Comparison of ENCODE assay signal across 10 cellular contexts in the genomic region with DNA sequence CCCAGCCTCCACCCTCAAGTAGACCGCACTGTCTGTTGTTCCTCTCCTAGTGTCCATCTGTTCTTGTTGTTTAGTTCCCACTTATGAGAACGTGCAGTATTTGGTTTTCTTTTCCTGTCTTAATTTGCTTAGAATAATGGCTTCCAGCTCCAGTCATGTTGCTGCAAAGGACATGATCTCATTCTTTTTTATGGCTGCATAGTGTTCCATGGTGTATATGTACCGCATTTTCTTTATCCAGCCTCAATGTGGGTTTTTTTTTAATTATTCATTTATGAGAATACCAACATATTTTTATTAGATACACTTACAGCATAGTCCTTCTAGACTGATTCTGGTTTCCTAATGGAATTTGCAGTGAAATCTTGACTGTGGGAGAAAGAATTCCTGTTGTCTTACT. TPM values are rescaled to one million over a fixed set of nuclear protein-coding genes. Genes with fewer than 3 reads are reported as not detected.
DNase-seq lines count a peak whose midpoint lies in the region; ATAC-seq and TF ChIP-seq lines count a peak whose summit lies in the region.
"Had no signal": no experiment of that assay in that cellular context is flagged by ENCODE, and none has a peak within 500 bp of the region (broad histone marks: within the 10 kb centered on the region; RNA-seq: fewer than 3 reads in every experiment).

No MANE protein-coding gene starts in this region.

- POLR2A ChIA-PET in HEK293 (lab: Yijun Ruan, JAX) = no interaction called here

- no peak for TF ChIP-seq CTCF in HEK293 (tag by site-specific recombination; IDR thresholded peaks at IDR 0.05)
- TF ChIP-seq CTCF in mesothelial cell of epicardium (IDR thresholded peaks at IDR 0.05; ENCODE audit: unreplicated experiment) = no peak

- H3K27ac Mint-ChIP-seq in CD4-positive, CD25-positive, alpha-beta regulatory T cell = peak overlapping the region in 2 of 3 donors; percentile 66 to 93
- H3K27ac Mint-ChIP-seq in activated T-helper 1 cell treated with anti-CD3 and anti-CD28 coated beads, Interleukin-12 subunit alpha, Interleukin-12 subunit beta, Interleukin-2, Interleukin-4 antibody, amounts not matched to agents 30 ng/mL and 10 ng/mL and 1 ng/mL, durations not matched to agents 14 hours and 24 hours and 36 hours = peak overlapping the region; percentile 81
- peak overlapping the region; percentile 53 for H3K27ac Mint-ChIP-seq in mesothelial cell of epicardium

- H3K4me1 Mint-ChIP-seq in CD4-positive, CD25-positive, alpha-beta regulatory T cell = peaks cover 15 to 66% (median 35%) of the 10 kb centered on the region in 4 donors
- H3K4me1 Mint-ChIP-seq in activated T-helper 1 cell treated with anti-CD3 and anti-CD28 coated beads, Interleukin-12 subunit alpha, Interleukin-12 subunit beta, Interleukin-2, Interleukin-4 antibody, amounts not matched to agents 30 ng/mL and 10 ng/mL and 1 ng/mL, durations not matched to agents 14 hours and 24 hours and 36 hours (ENCODE audit: low read depth) = peaks cover 47% of the 10 kb centered on the region
- peaks cover 23% of the 10 kb centered on the region for H3K4me1 Mint-ChIP-seq in mesothelial cell of epicardium

- DNase-seq in CD4-positive, CD25-positive, alpha-beta regulatory T cell = no peak
- no peak for DNase-seq in activated T-helper 1 cell treated with anti-CD3 and anti-CD28 coated beads, Interleukin-12 subunit alpha, Interleukin-12 subunit beta, Interleukin-2, Interleukin-4 antibody, amounts not matched to agents 30 ng/mL and 10 ng/mL and 1 ng/mL, durations not matched to agents 14 hours and 24 hours and 36 hours (ENCODE audit: low spot score)
- DNase-seq in mesothelial cell of epicardium (ENCODE audit: low spot score in 2 of 2, unreplicated experiment in 2 of 2) = no peak
- DNase-seq in occipital lobe (lab: John Stamatoyannopoulos, UW) = no peak
- DNase-seq: activated gamma-delta T cell treated with Interleukin-2 at 50 U/mL for 16 hours, NCI-H1930 had no signal

- CTCF ChIA-PET in HEK293 (lab: Yijun Ruan, JAX) = interaction anchor here (1.0 kb wide), 1 partner anchor 16 kb away, joined by 3 read pairs; no protein-coding TSS in a partner anchor

- H3K9me3 Mint-ChIP-seq in CD4-positive, CD25-positive, alpha-beta regulatory T cell = peaks cover 0 to 3% (median 0%) of the 10 kb centered on the region in 7 donors
- no peaks in the 10 kb centered on the region for H3K9me3 Mint-ChIP-seq in activated T-helper 1 cell treated with anti-CD3 and anti-CD28 coated beads, Interleukin-12 subunit alpha, Interleukin-12 subunit beta, Interleukin-2, Interleukin-4 antibody, amounts not matched to agents 30 ng/mL and 10 ng/mL and 1 ng/mL, durations not matched to agents 14 hours and 24 hours and 36 hours
- peaks cover 15% of the 10 kb centered on the region for H3K9me3 Mint-ChIP-seq in mesothelial cell of epicardium

- H3K27me3 Mint-ChIP-seq in CD4-positive, CD25-positive, alpha-beta regulatory T cell = no peaks in the 10 kb centered on the region
- peaks cover 3% of the 10 kb centered on the region for H3K27me3 Mint-ChIP-seq in activated T-helper 1 cell treated with anti-CD3 and anti-CD28 coated beads, Interleukin-12 subunit alpha, Interleukin-12 subunit beta, Interleukin-2, Interleukin-4 antibody, amounts not matched to agents 30 ng/mL and 10 ng/mL and 1 ng/mL, durations not matched to agents 14 hours and 24 hours and 36 hours (ENCODE audit: insufficient read depth)
- H3K27me3 Mint-ChIP-seq in mesothelial cell of epicardium (ENCODE audit: low read depth) = no peaks in the 10 kb centered on the region

- no peaks in the 10 kb centered on the region for H3K27me3 ChIP-seq in CD4-positive, CD25-positive, alpha-beta regulatory T cell (ENCODE audit: control insufficient read depth, insufficient read depth, low read length)

- peak overlapping the region; percentile 88 to 97 (median 91) for H3K4me3 Mint-ChIP-seq in CD4-positive, CD25-positive, alpha-beta regulatory T cell
- peak overlapping the region; percentile 93 for H3K4me3 Mint-ChIP-seq in activated T-helper 1 cell treated with anti-CD3 and anti-CD28 coated beads, Interleukin-12 subunit alpha, Interleukin-12 subunit beta, Interleukin-2, Interleukin-4 antibody, amounts not matched to agents 30 ng/mL and 10 ng/mL and 1 ng/mL, durations not matched to agents 14 hours and 24 hours and 36 hours
- H3K4me3 Mint-ChIP-seq in mesothelial cell of epicardium = peak overlapping the region; percentile 78

- no peak for TF ChIP-seq POLR2A in GM18505 (IDR thresholded peaks at IDR 0.05; ENCODE audit: borderline replicate concordance, extremely low read depth, insufficient read depth, insufficient read length)

- no peaks in the 10 kb centered on the region for H3K9me3 ChIP-seq in CD4-positive, CD25-positive, alpha-beta regulatory T cell (ENCODE audit: control insufficient read depth in 2 of 2, low read length in 2 of 2)
- no peaks in the 10 kb centered on the region for H3K9me3 ChIP-seq in HEK293 (ENCODE audit: control insufficient read depth, insufficient read depth, low read depth, low read length)

- H3K4me3 ChIP-seq in CD4-positive, CD25-positive, alpha-beta regulatory T cell (ENCODE audit: low read depth, low read length) = peak overlapping the region; percentile 81
- peak overlapping the region; percentile 69 for H3K4me3 ChIP-seq in HEK293 (ENCODE audit: low read depth, low read length)

- no peaks in the 10 kb centered on the region for H3K36me3 ChIP-seq in CD4-positive, CD25-positive, alpha-beta regulatory T cell (ENCODE audit: control insufficient read depth, insufficient read depth, low read length)
- peaks cover 0 to 2% of the 10 kb centered on the region in 2 experiments; a peak in 1 of 3 replicates for H3K36me3 ChIP-seq in HEK293 (ENCODE audit: control insufficient read depth in 2 of 2, insufficient read depth in 1 of 2, low read length in 2 of 2)

- intact Hi-C loops in activated T-helper 1 cell treated with anti-CD3 and anti-CD28 coated beads, Interleukin-12 subunit alpha, Interleukin-12 subunit beta, Interleukin-2, Interleukin-4 antibody, amounts not matched to agents 30 ng/mL and 10 ng/mL and 1 ng/mL, durations not matched to agents 14 hours and 24 hours and 36 hours (cut with micrococcal nuclease) = loop anchor here (5.0 to 10.0 kb wide), 4 partner anchors 706 to 1894 kb away; partner anchors contain the start of genes EOLA2, IDS and MTMR1

- peaks cover 46% of the 10 kb centered on the region for H3K4me1 ChIP-seq in CD4-positive, CD25-positive, alpha-beta regulatory T cell (ENCODE audit: control insufficient read depth, insufficient read depth, low read length, poor library complexity, severe bottlenecking)
- peaks cover 9% of the 10 kb centered on the region; the same call in 1 of the 2 replicates for H3K4me1 ChIP-seq in HEK293 (ENCODE audit: control insufficient read depth, insufficient read depth, low read length)

- ATAC-seq in CD4-positive, CD25-positive, alpha-beta regulatory T cell (ENCODE audit: low read depth in 2 of 2) = no peak
- ATAC-seq in GM18505 (IDR thresholded peaks at IDR 0.05; ENCODE audit: unreplicated experiment) = no peak
- no peak for ATAC-seq in HG03039 (IDR thresholded peaks at IDR 0.05; ENCODE audit: unreplicated experiment)
- no peak for ATAC-seq in HG03521 (IDR thresholded peaks at IDR 0.05; ENCODE audit: unreplicated experiment)

- H3K27ac ChIP-seq in CD4-positive, CD25-positive, alpha-beta regulatory T cell (ENCODE audit: insufficient read depth, low read length, poor library complexity, severe bottlenecking) = no peak overlapping the region
- no peak overlapping the region for H3K27ac ChIP-seq in HEK293 (ENCODE audit: extremely low read depth, low read depth, low read length)

- H3K36me3 Mint-ChIP-seq in CD4-positive, CD25-positive, alpha-beta regulatory T cell = peaks cover 2% of the 10 kb centered on the region
- peaks cover 19% of the 10 kb centered on the region for H3K36me3 Mint-ChIP-seq in activated T-helper 1 cell treated with anti-CD3 and anti-CD28 coated beads, Interleukin-12 subunit alpha, Interleukin-12 subunit beta, Interleukin-2, Interleukin-4 antibody, amounts not matched to agents 30 ng/mL and 10 ng/mL and 1 ng/mL, durations not matched to agents 14 hours and 24 hours and 36 hours (ENCODE audit: low read depth)
- peaks cover 1% of the 10 kb centered on the region for H3K36me3 Mint-ChIP-seq in mesothelial cell of epicardium

TF ChIP-seq in HEK293, 187 proteins besides CTCF, POLR2A, EP300 and RAD21 (continues in another document):
- peak; percentile 94 for TF ChIP-seq ZNF146 (tag by site-specific recombination; IDR thresholded peaks at IDR 0.05)
- 0 out of 2 replicates have a peak, but pooled peaks have one; percentile 5 for TF ChIP-seq ZNF362 (tag by site-specific recombination; IDR thresholded peaks at IDR 0.05)
- TF ChIP-seq ZNF654 (tag by site-specific recombination; IDR thresholded peaks at IDR 0.05; ENCODE audit: low read depth) = no peak
- no peak for TF ChIP-seq MZF1 (tag by site-specific recombination; IDR thresholded peaks at IDR 0.05; ENCODE audit: borderline replicate concordance)
- TF ChIP-seq SP3 (tag by site-specific recombination; IDR thresholded peaks at IDR 0.05) = no peak
- TF ChIP-seq OVOL3 (tag by site-specific recombination; IDR thresholded peaks at IDR 0.05) = no peak
- no peak for TF ChIP-seq SETDB1 (IDR thresholded peaks at IDR 0.05; ENCODE audit: insufficient read length, low read length)
- TF ChIP-seq ZNF747 (tag by site-specific recombination; IDR thresholded peaks at IDR 0.05) = no peak

RNA-seq across cellular contexts. Expression of gene VMA21, which starts 1.3 kb away (rescaled TPM):
- total RNA-seq in CD4-positive, CD25-positive, alpha-beta regulatory T cell = 26.0 TPM
- 10 to 100 TPM; 31.7 to 43.0 (median 37.9) TPM for polyA plus RNA-seq in CD4-positive, CD25-positive, alpha-beta regulatory T cell
- 39.4 and 49.2 TPM in 2 replicates for total RNA-seq in activated T-helper 1 cell treated with anti-CD3 and anti-CD28 coated beads, Interleukin-12 subunit alpha, Interleukin-12 subunit beta, Interleukin-2, Interleukin-4 antibody, amounts not matched to agents 30 ng/mL and 10 ng/mL and 1 ng/mL, durations not matched to agents 14 hours and 24 hours and 36 hours
- total RNA-seq in mesothelial cell of epicardium (30.1 to 30.4 TPM (median 30.3 TPM) in 3 replicates), occipital lobe (162 TPM)
